In genomic region chr3:136788154-136788553, GRCh38 we compare ENCODE assay signal across 16 cellular contexts.
"Had no signal": no experiment of that assay in that cellular context is flagged by ENCODE, and none has a peak within 500 bp of the region (broad histone marks: within the 10 kb centered on the region; RNA-seq: fewer than 3 reads in every experiment).

No MANE protein-coding gene starts in this region.

- H3K36me3 ChIP-seq: prostate gland, right lobe of liver had no signal

- H3K9me3 ChIP-seq: prostate gland, right lobe of liver had no signal

- FAIRE-seq: colon had no signal

- H3K4me3 Mint-ChIP-seq: naive B cell; nephron; stimulated activated effector memory CD8-positive, alpha-beta T cell treated with anti-CD3 and anti-CD28 coated beads, Interleukin-12 subunit alpha, Interleukin-12 subunit beta, amount 100 ng/mL, for 72 hours had no signal

- H3K27me3 ChIP-seq: hepatocyte, right lobe of liver had no signal

- H3K9me3 Mint-ChIP-seq: stimulated activated effector memory CD8-positive, alpha-beta T cell treated with anti-CD3 and anti-CD28 coated beads, Interleukin-12 subunit alpha, Interleukin-12 subunit beta, amount 100 ng/mL, for 72 hours had no signal

- H3K4me3 ChIP-seq: hepatocyte, lung, prostate gland, right lobe of liver had no signal

- H3K9ac ChIP-seq: parathyroid adenoma had no signal

- H3K36me3 Mint-ChIP-seq: naive B cell; stimulated activated effector memory CD8-positive, alpha-beta T cell treated with anti-CD3 and anti-CD28 coated beads, Interleukin-12 subunit alpha, Interleukin-12 subunit beta, amount 100 ng/mL, for 72 hours had no signal

- H2AFZ ChIP-seq: hepatocyte had no signal

- H3K4me2 ChIP-seq: hepatocyte had no signal

- H3K4me1 ChIP-seq: prostate gland had no signal

- H3K27ac ChIP-seq: hepatocyte, parathyroid adenoma, prostate gland had no signal

- H3K79me2 ChIP-seq: hepatocyte, parathyroid adenoma had no signal

- DNase-seq: dermis blood vessel endothelial cell; effector CD4-positive, alpha-beta T cell; foreskin melanocyte; left colon; left ventricle myocardium superior; mesendoderm; naive B cell; retina had no signal

- H3K4me1 Mint-ChIP-seq: naive B cell had no signal

- H3K27ac Mint-ChIP-seq: naive B cell had no signal

- ATAC-seq: left colon had no signal
